Comparison of ENCODE assay signal across 9 cellular contexts in genomic region chr12:125983094-125983783, GRCh38.
DNase-seq lines count a peak whose midpoint lies in the region; ATAC-seq and TF ChIP-seq lines count a peak whose summit lies in the region.
"Had no signal": no experiment of that assay in that cellular context is flagged by ENCODE, and none has a peak within 500 bp of the region (broad histone marks: within the 10 kb centered on the region; RNA-seq: fewer than 3 reads in every experiment).

No MANE protein-coding gene starts in this region.

- no peak for TF ChIP-seq CTCF in HFFc6 (IDR thresholded peaks at IDR 0.05)

- peak overlapping the region; percentile 73 for H3K4me3 ChIP-seq in iPS-18a (ENCODE audit: low read length)
- peak overlapping the region; percentile 42 for H3K4me3 ChIP-seq in skeletal muscle cell (ENCODE audit: low read depth, low read length)
- H3K4me3 ChIP-seq: HAP-1 had no signal

- H3K4me3 Mint-ChIP-seq in activated T-helper 17 cell treated with anti-CD3 and anti-CD28 coated beads, Interleukin-2, amount 50 U/mL, for 72 hours, result no peak overlapping the region
- H3K4me3 Mint-ChIP-seq in HFFc6, result no peak overlapping the region

- H3K27me3 Mint-ChIP-seq in activated T-helper 17 cell treated with anti-CD3 and anti-CD28 coated beads, Interleukin-2, amount 50 U/mL, for 72 hours, result peaks cover 30% of the 10 kb centered on the region
- no peaks in the 10 kb centered on the region for H3K27me3 Mint-ChIP-seq in HFFc6 (ENCODE audit: insufficient read depth)

- no peak overlapping the region for H3K27ac ChIP-seq in iPS-18a (ENCODE audit: low read length)

- no peaks in the 10 kb centered on the region for H3K36me3 Mint-ChIP-seq in activated T-helper 17 cell treated with anti-CD3 and anti-CD28 coated beads, Interleukin-2, amount 50 U/mL, for 72 hours (ENCODE audit: low read depth)
- no peaks in the 10 kb centered on the region for H3K36me3 Mint-ChIP-seq in HFFc6 (ENCODE audit: low read depth)

- peak; percentile 9 for DNase-seq in HuH-7.5 (ENCODE audit: low spot score)
- no peak for DNase-seq in skeletal muscle cell (ENCODE audit: low read depth)
- no peak for DNase-seq in SHP77 (lab: John Stamatoyannopoulos, UW)
- no peak for DNase-seq in HFFc6
- no peak for DNase-seq in stimulated activated naive CD4-positive, alpha-beta T cell (lab: John Stamatoyannopoulos, UW)

- peaks cover 2% of the 10 kb centered on the region for H3K9me3 ChIP-seq in iPS-18a (ENCODE audit: control insufficient read depth, low read depth, low read length)
- H3K9me3 ChIP-seq: HAP-1 had no signal

- no peaks in the 10 kb centered on the region for H3K27me3 ChIP-seq in iPS-18a (ENCODE audit: control insufficient read depth, insufficient read depth, low read length)

- peaks cover 10% of the 10 kb centered on the region for H3K9me3 Mint-ChIP-seq in activated T-helper 17 cell treated with anti-CD3 and anti-CD28 coated beads, Interleukin-2, amount 50 U/mL, for 72 hours
- H3K9me3 Mint-ChIP-seq in HFFc6, result peaks cover 39% of the 10 kb centered on the region

- H3K4me1 ChIP-seq in iPS-18a (ENCODE audit: control insufficient read depth, low read depth, low read length), result no peaks in the 10 kb centered on the region
- H3K4me1 ChIP-seq: HAP-1 had no signal

- H3K36me3 ChIP-seq in iPS-18a (ENCODE audit: control insufficient read depth, low read depth, low read length), result no peaks in the 10 kb centered on the region
- H3K36me3 ChIP-seq: HAP-1 had no signal

- H3K27ac Mint-ChIP-seq in activated T-helper 17 cell treated with anti-CD3 and anti-CD28 coated beads, Interleukin-2, amount 50 U/mL, for 72 hours, result no peak overlapping the region
- H3K27ac Mint-ChIP-seq in HFFc6, result no peak overlapping the region

- no peaks in the 10 kb centered on the region for H3K4me1 Mint-ChIP-seq in activated T-helper 17 cell treated with anti-CD3 and anti-CD28 coated beads, Interleukin-2, amount 50 U/mL, for 72 hours
- H3K4me1 Mint-ChIP-seq in HFFc6 (ENCODE audit: low read depth), result no peaks in the 10 kb centered on the region

- peak; percentile 14 for ATAC-seq in activated T-helper 17 cell treated with anti-CD3 and anti-CD28 coated beads, Interleukin-2, amount 50 U/mL, for 72 hours (replicated peaks)
- no peak for ATAC-seq in HG03520 (IDR thresholded peaks at IDR 0.05; ENCODE audit: unreplicated experiment)

- H3K9ac ChIP-seq in iPS-18a (ENCODE audit: low read length), result peak overlapping the region; percentile 18
